Comparison of ENCODE assay signal across 20 cellular contexts in genomic region chr1:8184301-8184700, GRCh38.
DNase-seq lines count a peak whose midpoint lies in the region; ATAC-seq, FAIRE-seq and TF ChIP-seq lines count a peak whose summit lies in the region.
"Had no signal": no experiment of that assay in that cellular context is flagged by ENCODE, and none has a peak within 500 bp of the region (broad histone marks: within the 10 kb centered on the region; RNA-seq: fewer than 3 reads in every experiment).

No MANE protein-coding gene starts in this region.

- no peak overlapping the region for H3K4me3 ChIP-seq in A549
- no peak overlapping the region for H3K4me3 ChIP-seq in bronchial epithelial cell (ENCODE audit: low read depth, low read length)
- no peak overlapping the region for H3K4me3 ChIP-seq in lung
- H3K4me3 ChIP-seq: heart right ventricle, uterus had no signal

- TF ChIP-seq EP300 in A549 (IDR thresholded peaks at IDR 0.05) = no peak

- no peak for FAIRE-seq in A549 (lab: Jason Lieb, UNC)
- no peak for FAIRE-seq in bronchial epithelial cell (lab: Jason Lieb, UNC)

- H3K4me1 ChIP-seq in A549 = peaks cover 36% of the 10 kb centered on the region
- peaks cover 0 to 2% of the 10 kb centered on the region in 2 donors for H3K4me1 ChIP-seq in lung (ENCODE audit: control insufficient read depth in 2 of 2, insufficient read depth in 2 of 2, low read length in 2 of 2)
- H3K4me1 ChIP-seq: uterus had no signal

- H3K36me3 Mint-ChIP-seq in activated CD4-positive, alpha-beta memory T cell treated with anti-CD3 and anti-CD28 coated beads, Interleukin-2, amount 10 ng/mL, durations not matched to agents 7 days and 5 days (ENCODE audit: low read depth) = peaks cover 6% of the 10 kb centered on the region
- no peaks in the 10 kb centered on the region for H3K36me3 Mint-ChIP-seq in activated CD8-positive, alpha-beta T cell treated with anti-CD3 and anti-CD28 coated beads, Interleukin-2, amount 10 ng/mL, durations not matched to agents 7 days and 5 days (ENCODE audit: low read depth)

- H3K36me3 ChIP-seq in bronchial epithelial cell (ENCODE audit: control insufficient read depth, insufficient read depth, low read length) = no peaks in the 10 kb centered on the region
- no peaks in the 10 kb centered on the region for H3K36me3 ChIP-seq in lung (ENCODE audit: control insufficient read depth in 2 of 2, insufficient read depth in 2 of 2, low read length in 2 of 2)
- H3K36me3 ChIP-seq: heart right ventricle, uterus had no signal

- H3K4me3 Mint-ChIP-seq in activated CD4-positive, alpha-beta memory T cell treated with anti-CD3 and anti-CD28 coated beads, Interleukin-2, amount 10 ng/mL, durations not matched to agents 7 days and 5 days = no peak overlapping the region
- H3K4me3 Mint-ChIP-seq in activated CD8-positive, alpha-beta T cell treated with anti-CD3 and anti-CD28 coated beads, Interleukin-2, amount 10 ng/mL, durations not matched to agents 7 days and 5 days = no peak overlapping the region
- H3K4me3 Mint-ChIP-seq: CD4-positive, alpha-beta memory T cell; effector memory CD8-positive, alpha-beta T cell; H9; immature natural killer cell; stimulated activated naive CD8-positive, alpha-beta T cell treated with anti-CD3 and anti-CD28 coated beads, Interleukin-15, amount 100 ng/mL, for 72 hours; T-helper 2 cell treated with Interferon-gamma antibody and Interleukin-4, amounts not matched to agents 5 μg/mL and 100 μg/mL, for 36 hours had no signal

- TF ChIP-seq RAD21 in A549 (conservative IDR thresholded peaks at IDR 0.05 in 1 of 2, IDR thresholded peaks at IDR 0.05 in 1 of 2) = no peak

- no peaks in the 10 kb centered on the region for H3K27me3 ChIP-seq in bronchial epithelial cell (ENCODE audit: control insufficient read depth, insufficient read depth, low read length)
- no peaks in the 10 kb centered on the region for H3K27me3 ChIP-seq in lung (ENCODE audit: control insufficient read depth, insufficient read depth)
- H3K27me3 ChIP-seq: heart right ventricle, uterus had no signal

- H3K4me2 ChIP-seq in A549 = peak overlapping the region; percentile 28; the same call in 1 of the 3 replicates

- TF ChIP-seq POLR2A in A549 (IDR thresholded peaks at IDR 0.05; ENCODE audit: low read length) = no peak

- no peak for TF ChIP-seq CTCF in A549 (IDR thresholded peaks at IDR 0.05)
- TF ChIP-seq CTCF in bronchial epithelial cell (IDR thresholded peaks at IDR 0.05; ENCODE audit: insufficient read depth, low read length, severe bottlenecking) = no peak
- TF ChIP-seq CTCF in lung (IDR thresholded peaks at IDR 0.05; ENCODE audit: control extremely low read depth, extremely low read depth) = no peak
- no peak for TF ChIP-seq CTCF in GM10248 (IDR thresholded peaks at IDR 0.05; ENCODE audit: control extremely low read depth, extremely low read depth, low read depth, missing control alignments)

- CTCF ChIA-PET in A549 (lab: Yijun Ruan, JAX) (interaction anchor here (0.6 kb wide), 1 partner anchor 61 kb away, joined by 3 read pairs; no protein-coding TSS in a partner anchor), GM10248 (lab: Yijun Ruan, JAX) (no interaction called here)
- CTCF ChIA-PET in activated CD4-positive, alpha-beta memory T cell treated with anti-CD3 and anti-CD28 coated beads, Interleukin-2, amount 10 ng/mL, durations not matched to agents 7 days and 5 days (lab: Charles Lee) = no interaction called here
- CTCF ChIA-PET in activated CD8-positive, alpha-beta T cell treated with anti-CD3 and anti-CD28 coated beads, Interleukin-2, amount 10 ng/mL, durations not matched to agents 7 days and 5 days (lab: Charles Lee) = no interaction called here

- H3K27ac ChIP-seq in A549 = peak overlapping the region; percentile 90 to 98
- peak overlapping the region in 1 of 2 donors; percentile 24 for H3K27ac ChIP-seq in lung (ENCODE audit: low read depth in 1 of 2, low read length in 1 of 2)
- H3K27ac ChIP-seq: heart right ventricle, uterus had no signal

- H3K9me3 Mint-ChIP-seq in activated CD4-positive, alpha-beta memory T cell treated with anti-CD3 and anti-CD28 coated beads, Interleukin-2, amount 10 ng/mL, durations not matched to agents 7 days and 5 days = peaks cover 8% of the 10 kb centered on the region
- H3K9me3 Mint-ChIP-seq in activated CD8-positive, alpha-beta T cell treated with anti-CD3 and anti-CD28 coated beads, Interleukin-2, amount 10 ng/mL, durations not matched to agents 7 days and 5 days (ENCODE audit: insufficient read depth) = peaks cover 9% of the 10 kb centered on the region

- POLR2A ChIA-PET in A549 (lab: Yijun Ruan, JAX) (no interaction called here), GM10248 (lab: Yijun Ruan, JAX) (no interaction called here)
- POLR2A ChIA-PET in activated CD4-positive, alpha-beta memory T cell treated with anti-CD3 and anti-CD28 coated beads, Interleukin-2, amount 10 ng/mL, durations not matched to agents 7 days and 5 days (lab: Charles Lee) = no interaction called here
- POLR2A ChIA-PET in activated CD8-positive, alpha-beta T cell treated with anti-CD3 and anti-CD28 coated beads, Interleukin-2, amount 10 ng/mL, durations not matched to agents 7 days and 5 days (lab: Charles Lee) = no interaction called here

- ATAC-seq in A549 (peak in 1 of 2 experiments; percentile 25; a peak in 2 of 6 replicates), lung (ENCODE audit: insufficient read depth, low FRiP score) (no peak)
- no peak for ATAC-seq in activated CD8-positive, alpha-beta T cell treated with anti-CD3 and anti-CD28 coated beads, Interleukin-2, amount 10 ng/mL, durations not matched to agents 7 days and 5 days
- ATAC-seq: effector memory CD8-positive, alpha-beta T cell; stimulated activated naive CD8-positive, alpha-beta T cell treated with anti-CD3 and anti-CD28 coated beads, Interleukin-15, amount 100 ng/mL, for 72 hours had no signal

- H3K9me3 ChIP-seq in A549 = peaks cover 20% of the 10 kb centered on the region
- peaks cover 0 to 2% of the 10 kb centered on the region in 2 donors for H3K9me3 ChIP-seq in lung (ENCODE audit: control insufficient read depth in 2 of 2, insufficient read depth in 1 of 2, low read length in 1 of 2)

- WGBS in A549 (ENCODE audit: missing lambda C conversion rate) = 61% methylated on average over 3 of the region's 3 CpGs
- WGBS in lung, 2 donors = 85 to 90% methylated on average over 3 of the region's 3 CpGs

- H3K27ac Mint-ChIP-seq in activated CD4-positive, alpha-beta memory T cell treated with anti-CD3 and anti-CD28 coated beads, Interleukin-2, amount 10 ng/mL, durations not matched to agents 7 days and 5 days = no peak overlapping the region
- H3K27ac Mint-ChIP-seq in activated CD8-positive, alpha-beta T cell treated with anti-CD3 and anti-CD28 coated beads, Interleukin-2, amount 10 ng/mL, durations not matched to agents 7 days and 5 days = no peak overlapping the region
- H3K27ac Mint-ChIP-seq: stimulated activated naive CD8-positive, alpha-beta T cell treated with anti-CD3 and anti-CD28 coated beads, Interleukin-15, amount 100 ng/mL, for 72 hours; T-helper 2 cell treated with Interferon-gamma antibody and Interleukin-4, amounts not matched to agents 5 μg/mL and 100 μg/mL, for 36 hours had no signal

- H3K4me1 Mint-ChIP-seq in activated CD4-positive, alpha-beta memory T cell treated with anti-CD3 and anti-CD28 coated beads, Interleukin-2, amount 10 ng/mL, durations not matched to agents 7 days and 5 days = peaks cover 24% of the 10 kb centered on the region
- H3K4me1 Mint-ChIP-seq in activated CD8-positive, alpha-beta T cell treated with anti-CD3 and anti-CD28 coated beads, Interleukin-2, amount 10 ng/mL, durations not matched to agents 7 days and 5 days (ENCODE audit: low read depth) = peaks cover 2% of the 10 kb centered on the region
- H3K4me1 Mint-ChIP-seq: H9; stimulated activated naive CD8-positive, alpha-beta T cell treated with anti-CD3 and anti-CD28 coated beads, Interleukin-15, amount 100 ng/mL, for 72 hours had no signal

- peaks cover 1% of the 10 kb centered on the region for H3K27me3 Mint-ChIP-seq in activated CD4-positive, alpha-beta memory T cell treated with anti-CD3 and anti-CD28 coated beads, Interleukin-2, amount 10 ng/mL, durations not matched to agents 7 days and 5 days
- peaks cover 3% of the 10 kb centered on the region for H3K27me3 Mint-ChIP-seq in activated CD8-positive, alpha-beta T cell treated with anti-CD3 and anti-CD28 coated beads, Interleukin-2, amount 10 ng/mL, durations not matched to agents 7 days and 5 days (ENCODE audit: low read depth)
- H3K27me3 Mint-ChIP-seq: CD4-positive, alpha-beta memory T cell; effector memory CD8-positive, alpha-beta T cell; stimulated activated naive CD8-positive, alpha-beta T cell treated with anti-CD3 and anti-CD28 coated beads, Interleukin-15, amount 100 ng/mL, for 72 hours had no signal

- DNase-seq in A549 (ENCODE audit: low read depth in 1 of 2, low spot score in 1 of 2) = peak; percentile 29 to 75
- peak; percentile 48 for DNase-seq in H4 (ENCODE audit: low spot score)
- DNase-seq in bronchial epithelial cell (ENCODE audit: low read depth) = peak; percentile 50
- DNase-seq in lung (ENCODE audit: low spot score) = peak; percentile 42
- no peak for DNase-seq in GM10248 (ENCODE audit: extremely low spot score)
- no peak for DNase-seq in activated CD4-positive, alpha-beta memory T cell treated with anti-CD3 and anti-CD28 coated beads, Interleukin-2, amount 10 ng/mL, durations not matched to agents 7 days and 5 days
- no peak for DNase-seq in activated CD8-positive, alpha-beta T cell treated with anti-CD3 and anti-CD28 coated beads, Interleukin-2, amount 10 ng/mL, durations not matched to agents 7 days and 5 days
- no peak for DNase-seq in NK-92 (lab: John Stamatoyannopoulos, UW; ENCODE audit: unreplicated experiment)
- DNase-seq: activated CD4-positive, CD25-positive, alpha-beta regulatory T cell treated with anti-CD3 and anti-CD28 coated beads, Interleukin-2, amount 50 U/mL, for 72 hours; activated effector memory CD4-positive, alpha-beta T cell treated with Interleukin-2 at 50 U/mL for 16 hours; CD4-positive, alpha-beta memory T cell; effector memory CD8-positive, alpha-beta T cell; H9; heart right ventricle; immature natural killer cell; NCI-H1930; NCI-H510A; stimulated activated naive CD8-positive, alpha-beta T cell treated with anti-CD3 and anti-CD28 coated beads, Interleukin-15, amount 100 ng/mL, for 72 hours; uterus had no signal

TF ChIP-seq in A549, 52 proteins besides CTCF, POLR2A, EP300 and RAD21 (continues in another document):
- TF ChIP-seq RFX5 (IDR thresholded peaks at IDR 0.05) (no peak), GATA3 (IDR thresholded peaks at IDR 0.05; ENCODE audit: borderline replicate concordance) (no peak)

Comparison
In these comparisons a context has a peak if more than half of its experiments do, and no peak if none do; other contexts are left out.
1. DNase-seq: peak in A549 (2 of 2), H4 (single experiment), bronchial epithelial cell (single experiment) and lung (single experiment); none in GM10248 (single experiment), activated CD4-positive, alpha-beta memory T cell treated with anti-CD3 and anti-CD28 coated beads, Interleukin-2, amount 10 ng/mL, durations not matched to agents 7 days and 5 days (single experiment), activated CD8-positive, alpha-beta T cell treated with anti-CD3 and anti-CD28 coated beads, Interleukin-2, amount 10 ng/mL, durations not matched to agents 7 days and 5 days (single experiment) and NK-92 (single experiment).